ENCODE assay signal across 11 cellular contexts in genomic region chr6:30787954-30788353, GRCh38. TPM values are rescaled to one million over a fixed set of nuclear protein-coding genes. Genes with fewer than 3 reads are reported as not detected.
A peak's percentile ranks its signal among the peaks of the same experiment; 100 is the strongest.
DNase-seq lines count a peak whose midpoint lies in the region; ATAC-seq and TF ChIP-seq lines count a peak whose summit lies in the region.
"Had no signal": no experiment of that assay in that cellular context is flagged by ENCODE, and none has a peak within 500 bp of the region (broad histone marks: within the 10 kb centered on the region; RNA-seq: fewer than 3 reads in every experiment).

No MANE protein-coding gene starts in this region.

- H3K36me3 ChIP-seq in PC-3 (ENCODE audit: low read depth, low read length) = no peaks in the 10 kb centered on the region
- H3K36me3 ChIP-seq in spleen = no peaks in the 10 kb centered on the region
- H3K36me3 ChIP-seq: ovary, WERI-Rb-1 had no signal

- H3K27ac ChIP-seq in PC-3 (ENCODE audit: low read length) (0 out of 2 replicates have a peak overlapping the region, but pooled peaks have one; percentile 6), spleen (peak overlapping the region in 6 of 8 donors; percentile 46 to 84 (median 70))
- H3K27ac ChIP-seq: ovary, WERI-Rb-1 had no signal

- no peaks in the 10 kb centered on the region for H4K20me1 ChIP-seq in PC-3 (ENCODE audit: low read length)

- H3K9ac ChIP-seq in PC-3 (ENCODE audit: low read length) = no peak overlapping the region

- POLR2A ChIA-PET in PC-3 (lab: Charles Lee; ENCODE audit: unreplicated experiment) = no interaction called here

- 17 to 54% (median 25%) methylated on average over 5 of the region's 5 CpGs for WGBS in spleen, 5 donors

- no peaks in the 10 kb centered on the region for H3K79me2 ChIP-seq in PC-3 (ENCODE audit: low read length)

- H3K4me1 ChIP-seq in PC-3 (ENCODE audit: insufficient read depth, low read length) (peaks cover 9% of the 10 kb centered on the region), spleen (peaks cover 0 to 60% (median 24%) of the 10 kb centered on the region in 6 donors)

- H3F3A ChIP-seq in PC-3 (ENCODE audit: low read length, unreplicated experiment) = peaks cover 4% of the 10 kb centered on the region

- no peaks in the 10 kb centered on the region for H3K9me3 ChIP-seq in PC-3 (ENCODE audit: low read length)
- no peaks in the 10 kb centered on the region for H3K9me3 ChIP-seq in spleen
- H3K9me3 ChIP-seq: ovary had no signal

- CTCF ChIA-PET in PC-3 (lab: Charles Lee) = interaction anchor here (0.6 kb wide), 1 partner anchor 26 kb away, joined by 5 read pairs; no protein-coding TSS in a partner anchor

- no peak for TF ChIP-seq POLR2A in spleen (IDR thresholded peaks at IDR 0.05)

- no peak overlapping the region for H3K4me3 ChIP-seq in PC-3 (ENCODE audit: low read length)
- no peak overlapping the region for H3K4me3 ChIP-seq in spleen
- H3K4me3 ChIP-seq: ovary had no signal

- no peak overlapping the region for H3K4me2 ChIP-seq in PC-3 (ENCODE audit: low read length)

- DNase-seq in SIG-M5 treated with dmso at 0.1 percent for 504 hours (lab: John Stamatoyannopoulos, UW; ENCODE audit: unreplicated experiment) (peak; percentile 71), SIG-M5 (lab: John Stamatoyannopoulos, UW) (no peak), PC-3 (peak; percentile 43), fibroblast of gingiva (ENCODE audit: low read depth) (peak; percentile 62), spleen (no peak), NCI-H2196 (lab: John Stamatoyannopoulos, UW; ENCODE audit: unreplicated experiment) (no peak)
- DNase-seq: NCI-H226, ovary, WERI-Rb-1 had no signal

- no TSS peak for BruUV-seq in PC-3 (replicated peaks; lab: Mats Ljungman, UMichigan)

- intact Hi-C loops in PC-3 (cut with micrococcal nuclease) (no loop called here), spleen (cut with DNase I; ENCODE audit: low total_unique reads) (no loop called here)

- no peaks in the 10 kb centered on the region for H3K27me3 ChIP-seq in PC-3 (ENCODE audit: low read length)
- H3K27me3 ChIP-seq in spleen (replicated peaks in 1 of 7) = no peaks in the 10 kb centered on the region
- H3K27me3 ChIP-seq: ovary had no signal

- no peak for ATAC-seq in PC-3
- no peak for ATAC-seq in GM19467 (IDR thresholded peaks at IDR 0.05; ENCODE audit: unreplicated experiment)
- no peak for ATAC-seq in GM19395 (IDR thresholded peaks at IDR 0.05; ENCODE audit: unreplicated experiment)

- H2AFZ ChIP-seq in PC-3 (ENCODE audit: low read length) = no peak overlapping the region

- H3K9me2 ChIP-seq in PC-3 (replicated peaks; ENCODE audit: low read length) = no peaks in the 10 kb centered on the region

- TF ChIP-seq CTCF in PC-3 (conservative IDR thresholded peaks at IDR 0.05; ENCODE audit: low read depth, low read length) (no peak), spleen (IDR thresholded peaks at IDR 0.05 in 8 of 11, conservative IDR thresholded peaks at IDR 0.05 in 3 of 11) (no peak)

RNA-seq across cellular contexts. Expression of gene IER3, which starts 43.6 kb away (rescaled TPM):
- 1,173 and 1,198 TPM in 2 replicates for total RNA-seq in PC-3 (2014; rRNA removed)
- total RNA-seq in spleen = 10 to 100 TPM; 29.8 to 62.2 (median 41.7) TPM
- 10 to 100 TPM; 19.8 to 29.4 (median 25.7) TPM for polyA plus RNA-seq in spleen

RNA-seq across cellular contexts. Expression of gene FLOT1, which starts 45.5 kb away (rescaled TPM):
- total RNA-seq in PC-3 (2014; rRNA removed) (305 and 401 TPM in 2 replicates), spleen (100 to 1,000 TPM; 125 to 205 (median 170) TPM)
- 100 to 1,000 TPM; 116 to 178 (median 116) TPM for polyA plus RNA-seq in spleen

Comparison
In these comparisons a context has a peak if more than half of its experiments do, and no peak if none do; other contexts are left out.
1. DNase-seq: peak in SIG-M5 treated with dmso at 0.1 percent for 504 hours (single experiment), PC-3 (single experiment) and fibroblast of gingiva (single experiment); none in SIG-M5 (single experiment), spleen (single experiment) and NCI-H2196 (single experiment).
2. RNA of gene IER3, which starts 43.6 kb away (total RNA-seq): 1,173 to 1,198 TPM in PC-3; 29.8 to 62.2 TPM in spleen; every median in the first group is over 10 times any median in the second.